Comparison of ENCODE assay signal across 8 cellular contexts in the genomic region with DNA sequence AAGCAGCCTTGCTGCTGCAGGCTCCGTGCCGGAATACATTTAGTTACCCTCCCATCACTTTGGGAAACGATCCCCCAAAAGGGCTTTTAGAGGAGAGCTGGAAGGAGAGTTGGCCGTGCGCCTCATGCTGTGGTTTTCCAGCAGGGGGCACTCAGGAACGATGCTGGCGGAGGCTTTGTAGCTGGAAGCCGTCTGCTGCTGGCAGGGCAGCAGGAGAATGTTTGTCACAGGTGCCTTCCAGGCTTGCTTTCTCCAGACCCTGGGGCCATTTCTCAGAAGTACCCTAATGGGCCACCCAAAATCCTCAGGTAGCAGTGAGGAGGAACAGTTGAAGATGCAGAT. TPM values are rescaled to one million over a fixed set of nuclear protein-coding genes. Genes with fewer than 3 reads are reported as not detected.
DNase-seq lines count a peak whose midpoint lies in the region; ATAC-seq and TF ChIP-seq lines count a peak whose summit lies in the region.

No MANE protein-coding gene starts in this region.

- ATAC-seq in foreskin keratinocyte (no peak), HG03039 (IDR thresholded peaks at IDR 0.05; ENCODE audit: unreplicated experiment) (no peak), GM18868 (IDR thresholded peaks at IDR 0.05; ENCODE audit: unreplicated experiment) (no peak)

- H3K27me3 ChIP-seq in foreskin keratinocyte, result no peaks in the 10 kb centered on the region

- no peak overlapping the region for H3K27ac ChIP-seq in foreskin keratinocyte

- peak; percentile 51 for DNase-seq in NCI-H510A treated with DMSO at 0.1 percent for 48 hours (lab: John Stamatoyannopoulos, UW)
- DNase-seq in NCI-H510A (lab: John Stamatoyannopoulos, UW), result no peak
- peak; percentile 32 for DNase-seq in NCI-H2196 (lab: John Stamatoyannopoulos, UW; ENCODE audit: unreplicated experiment)
- DNase-seq in activated T-cell treated with anti-CD3 and anti-CD28 coated beads for 4 hours, result peak; percentile 19
- no peak for DNase-seq in foreskin keratinocyte
- DNase-seq in pons (ENCODE audit: low spot score), result peak; percentile 71

- TF ChIP-seq CTCF in foreskin keratinocyte (conservative IDR thresholded peaks at IDR 0.05), result peak; percentile 74

- peaks cover 4% of the 10 kb centered on the region for H3K4me1 ChIP-seq in foreskin keratinocyte

RNA-seq across cellular contexts. Expression of a gene that starts 30.0 kb away (rescaled TPM):
- total RNA-seq in foreskin keratinocyte, result not detected in 2 replicates
- 0.01 TPM in 1 of 2 replicates, not detected in the other for polyA plus RNA-seq in foreskin keratinocyte

Comparison
In these comparisons a context has a peak if more than half of its experiments do, and no peak if none do; other contexts are left out.
1. DNase-seq: peak in NCI-H510A treated with DMSO at 0.1 percent for 48 hours (single experiment), NCI-H2196 (single experiment), activated T-cell treated with anti-CD3 and anti-CD28 coated beads for 4 hours (single experiment) and pons (single experiment); none in NCI-H510A (single experiment) and foreskin keratinocyte (0 of 2).